1 cellular context compared by ENCODE assay signal in the genomic region with DNA sequence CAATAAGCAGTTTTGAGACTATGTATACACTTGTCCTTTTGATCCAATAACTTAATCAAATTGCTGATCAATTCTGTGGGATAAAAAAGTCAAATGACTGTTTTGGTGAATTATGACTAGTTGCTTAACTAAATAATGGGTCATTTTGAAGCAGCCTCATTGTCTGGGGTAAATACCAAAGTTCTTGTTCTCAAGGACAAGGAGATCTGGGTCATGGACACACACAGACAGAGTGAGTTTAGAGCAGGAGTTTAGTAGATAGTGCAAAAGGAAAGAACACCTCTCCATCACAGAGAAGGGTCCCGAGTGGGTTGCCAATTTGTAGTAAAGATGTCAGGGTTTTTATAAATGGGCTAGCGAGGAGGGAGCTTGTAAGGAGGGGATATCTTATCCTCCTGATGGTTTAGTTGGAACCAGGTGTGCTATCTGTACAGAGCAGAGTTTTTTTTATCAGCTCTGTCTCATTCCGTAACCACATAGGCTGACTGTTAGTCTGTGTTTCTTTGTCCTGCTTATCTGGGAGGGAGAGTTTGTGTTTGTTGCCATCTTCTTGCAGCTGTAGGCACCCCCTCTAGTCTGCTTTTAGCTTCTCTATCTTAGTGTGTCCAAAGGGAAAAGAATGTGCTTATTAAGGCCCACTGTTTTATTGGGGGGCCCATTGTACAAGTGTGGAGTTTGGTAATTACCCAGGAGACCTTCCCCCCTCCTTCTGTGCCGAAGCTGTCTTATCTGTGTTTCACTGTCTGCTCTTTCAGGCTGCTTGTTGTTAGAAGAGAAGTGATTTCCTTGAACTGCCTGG.
TF ChIP-seq lines count a peak whose summit lies in the region.

No MANE protein-coding gene starts in this region.

TF ChIP-seq in K562, 482 proteins besides CTCF, POLR2A, EP300 and RAD21 (continued from another document):
- TF ChIP-seq, protein P1, sequence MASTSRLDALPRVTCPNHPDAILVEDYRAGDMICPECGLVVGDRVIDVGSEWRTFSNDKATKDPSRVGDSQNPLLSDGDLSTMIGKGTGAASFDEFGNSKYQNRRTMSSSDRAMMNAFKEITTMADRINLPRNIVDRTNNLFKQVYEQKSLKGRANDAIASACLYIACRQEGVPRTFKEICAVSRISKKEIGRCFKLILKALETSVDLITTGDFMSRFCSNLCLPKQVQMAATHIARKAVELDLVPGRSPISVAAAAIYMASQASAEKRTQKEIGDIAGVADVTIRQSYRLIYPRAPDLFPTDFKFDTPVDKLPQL (IDR thresholded peaks at IDR 0.05; ENCODE audit: extremely low read depth, insufficient read length) = no peak
- TF ChIP-seq, protein P2, sequence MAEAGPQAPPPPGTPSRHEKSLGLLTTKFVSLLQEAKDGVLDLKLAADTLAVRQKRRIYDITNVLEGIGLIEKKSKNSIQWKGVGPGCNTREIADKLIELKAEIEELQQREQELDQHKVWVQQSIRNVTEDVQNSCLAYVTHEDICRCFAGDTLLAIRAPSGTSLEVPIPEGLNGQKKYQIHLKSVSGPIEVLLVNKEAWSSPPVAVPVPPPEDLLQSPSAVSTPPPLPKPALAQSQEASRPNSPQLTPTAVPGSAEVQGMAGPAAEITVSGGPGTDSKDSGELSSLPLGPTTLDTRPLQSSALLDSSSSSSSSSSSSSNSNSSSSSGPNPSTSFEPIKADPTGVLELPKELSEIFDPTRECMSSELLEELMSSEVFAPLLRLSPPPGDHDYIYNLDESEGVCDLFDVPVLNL (CRISPR knock-in tag; IDR thresholded peaks at IDR 0.05; ENCODE audit: low read depth) = no peak
- peak; percentile 97 for TF ChIP-seq CTBP1 (IDR thresholded peaks at IDR 0.05; ENCODE audit: borderline replicate concordance)
- no peak for TF ChIP-seq E2F3 (CRISPR knock-in tag; IDR thresholded peaks at IDR 0.05)
- peak; percentile 74 to 91; a peak in 3 of 4 replicates for TF ChIP-seq TBL1XR1 (IDR thresholded peaks at IDR 0.05; ENCODE audit: low read length in 2 of 2)
- TF ChIP-seq PHTF2 (CRISPR knock-in tag; IDR thresholded peaks at IDR 0.05) = no peak
- TF ChIP-seq, protein P3, sequence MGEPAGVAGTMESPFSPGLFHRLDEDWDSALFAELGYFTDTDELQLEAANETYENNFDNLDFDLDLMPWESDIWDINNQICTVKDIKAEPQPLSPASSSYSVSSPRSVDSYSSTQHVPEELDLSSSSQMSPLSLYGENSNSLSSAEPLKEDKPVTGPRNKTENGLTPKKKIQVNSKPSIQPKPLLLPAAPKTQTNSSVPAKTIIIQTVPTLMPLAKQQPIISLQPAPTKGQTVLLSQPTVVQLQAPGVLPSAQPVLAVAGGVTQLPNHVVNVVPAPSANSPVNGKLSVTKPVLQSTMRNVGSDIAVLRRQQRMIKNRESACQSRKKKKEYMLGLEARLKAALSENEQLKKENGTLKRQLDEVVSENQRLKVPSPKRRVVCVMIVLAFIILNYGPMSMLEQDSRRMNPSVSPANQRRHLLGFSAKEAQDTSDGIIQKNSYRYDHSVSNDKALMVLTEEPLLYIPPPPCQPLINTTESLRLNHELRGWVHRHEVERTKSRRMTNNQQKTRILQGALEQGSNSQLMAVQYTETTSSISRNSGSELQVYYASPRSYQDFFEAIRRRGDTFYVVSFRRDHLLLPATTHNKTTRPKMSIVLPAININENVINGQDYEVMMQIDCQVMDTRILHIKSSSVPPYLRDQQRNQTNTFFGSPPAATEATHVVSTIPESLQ (CRISPR knock-in tag; IDR thresholded peaks at IDR 0.05) = no peak
- TF ChIP-seq POLR2AphosphoS2 (IDR thresholded peaks at IDR 0.05; ENCODE audit: low read length) = no peak
- TF ChIP-seq NCOA2 (IDR thresholded peaks at IDR 0.05; ENCODE audit: partially characterized antibody in 2 of 2) = peak; percentile 19 to 53
- peak; percentile 83 for TF ChIP-seq JUND (IDR thresholded peaks at IDR 0.05; ENCODE audit: borderline replicate concordance, low read depth, low read length)
- peak; percentile 65; the same call in 2 of the 3 replicates for TF ChIP-seq JUND (tag; IDR thresholded peaks at IDR 0.05; ENCODE audit: borderline replicate concordance, low read depth, low read length)
- no peak for TF ChIP-seq ZC3H11A (IDR thresholded peaks at IDR 0.05; ENCODE audit: low read depth, low read length)
- no peak for TF ChIP-seq ZNF764 (CRISPR knock-in tag; IDR thresholded peaks at IDR 0.05; ENCODE audit: low read depth)
- TF ChIP-seq, protein P4, sequence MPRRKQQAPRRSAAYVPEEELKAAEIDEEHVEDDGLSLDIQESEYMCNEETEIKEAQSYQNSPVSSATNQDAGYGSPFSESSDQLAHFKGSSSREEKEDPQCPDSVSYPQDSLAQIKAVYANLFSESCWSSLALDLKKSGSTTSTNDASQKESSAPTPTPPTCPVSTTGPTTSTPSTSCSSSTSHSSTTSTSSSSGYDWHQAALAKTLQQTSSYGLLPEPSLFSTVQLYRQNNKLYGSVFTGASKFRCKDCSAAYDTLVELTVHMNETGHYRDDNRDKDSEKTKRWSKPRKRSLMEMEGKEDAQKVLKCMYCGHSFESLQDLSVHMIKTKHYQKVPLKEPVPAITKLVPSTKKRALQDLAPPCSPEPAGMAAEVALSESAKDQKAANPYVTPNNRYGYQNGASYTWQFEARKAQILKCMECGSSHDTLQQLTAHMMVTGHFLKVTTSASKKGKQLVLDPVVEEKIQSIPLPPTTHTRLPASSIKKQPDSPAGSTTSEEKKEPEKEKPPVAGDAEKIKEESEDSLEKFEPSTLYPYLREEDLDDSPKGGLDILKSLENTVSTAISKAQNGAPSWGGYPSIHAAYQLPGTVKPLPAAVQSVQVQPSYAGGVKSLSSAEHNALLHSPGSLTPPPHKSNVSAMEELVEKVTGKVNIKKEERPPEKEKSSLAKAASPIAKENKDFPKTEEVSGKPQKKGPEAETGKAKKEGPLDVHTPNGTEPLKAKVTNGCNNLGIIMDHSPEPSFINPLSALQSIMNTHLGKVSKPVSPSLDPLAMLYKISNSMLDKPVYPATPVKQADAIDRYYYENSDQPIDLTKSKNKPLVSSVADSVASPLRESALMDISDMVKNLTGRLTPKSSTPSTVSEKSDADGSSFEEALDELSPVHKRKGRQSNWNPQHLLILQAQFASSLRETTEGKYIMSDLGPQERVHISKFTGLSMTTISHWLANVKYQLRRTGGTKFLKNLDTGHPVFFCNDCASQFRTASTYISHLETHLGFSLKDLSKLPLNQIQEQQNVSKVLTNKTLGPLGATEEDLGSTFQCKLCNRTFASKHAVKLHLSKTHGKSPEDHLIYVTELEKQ (CRISPR knock-in tag; IDR thresholded peaks at IDR 0.05) = no peak
- TF ChIP-seq TGIF2 (CRISPR knock-in tag; IDR thresholded peaks at IDR 0.05) = no peak
- no peak for TF ChIP-seq SMAD2 (IDR thresholded peaks at IDR 0.05; ENCODE audit: low read depth, low read length)
- TF ChIP-seq TBP (optimal IDR thresholded peaks at IDR 0.05; ENCODE audit: low read depth, low read length) = no peak
- TF ChIP-seq, protein P5, sequence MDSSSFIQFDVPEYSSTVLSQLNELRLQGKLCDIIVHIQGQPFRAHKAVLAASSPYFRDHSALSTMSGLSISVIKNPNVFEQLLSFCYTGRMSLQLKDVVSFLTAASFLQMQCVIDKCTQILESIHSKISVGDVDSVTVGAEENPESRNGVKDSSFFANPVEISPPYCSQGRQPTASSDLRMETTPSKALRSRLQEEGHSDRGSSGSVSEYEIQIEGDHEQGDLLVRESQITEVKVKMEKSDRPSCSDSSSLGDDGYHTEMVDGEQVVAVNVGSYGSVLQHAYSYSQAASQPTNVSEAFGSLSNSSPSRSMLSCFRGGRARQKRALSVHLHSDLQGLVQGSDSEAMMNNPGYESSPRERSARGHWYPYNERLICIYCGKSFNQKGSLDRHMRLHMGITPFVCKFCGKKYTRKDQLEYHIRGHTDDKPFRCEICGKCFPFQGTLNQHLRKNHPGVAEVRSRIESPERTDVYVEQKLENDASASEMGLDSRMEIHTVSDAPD (CRISPR knock-in tag; IDR thresholded peaks at IDR 0.05) = no peak
